Comparison of ENCODE assay signal across 28 cellular contexts in genomic region chr10:105864854-105865253, GRCh38.
"Had no signal": no experiment of that assay in that cellular context is flagged by ENCODE, and none has a peak within 500 bp of the region (broad histone marks: within the 10 kb centered on the region; RNA-seq: fewer than 3 reads in every experiment).

No MANE protein-coding gene starts in this region.

- H3K27ac Mint-ChIP-seq: stimulated activated effector memory CD8-positive, alpha-beta T cell treated with anti-CD3 and anti-CD28 coated beads, Interleukin-12 subunit alpha, Interleukin-12 subunit beta, amount 100 ng/mL, for 72 hours; stimulated activated memory B cell treated with anti-CD40 and anti-IgM and Interleukin-4, amounts not matched to agents 10 μg/mL and 1 μg/mL and 100 μg/mL, for 72 hours; stimulated activated naive B cell treated with anti-CD40 and anti-IgM and Interleukin-4, amounts not matched to agents 10 μg/mL and 1 μg/mL and 100 μg/mL, for 72 hours; stimulated activated naive CD8-positive, alpha-beta T cell treated with anti-CD3 and anti-CD28 coated beads, Interleukin-15, amount 100 ng/mL, for 72 hours; stimulated activated naive CD8-positive, alpha-beta T cell treated with anti-CD3 and anti-CD28 coated beads, Interleukin-15, Interleukin-2, amounts not matched to agents 100 ng/mL and 50 ng/mL, for 24 hours; type B pancreatic cell had no signal

- H3K4me3 Mint-ChIP-seq: stimulated activated effector memory CD8-positive, alpha-beta T cell treated with anti-CD3 and anti-CD28 coated beads, Interleukin-12 subunit alpha, Interleukin-12 subunit beta, amount 100 ng/mL, for 72 hours; stimulated activated memory B cell treated with anti-CD40 and anti-IgM and Interleukin-4, amounts not matched to agents 10 μg/mL and 1 μg/mL and 100 μg/mL, for 72 hours; stimulated activated naive B cell treated with anti-CD40 and anti-IgM and Interleukin-4, amounts not matched to agents 10 μg/mL and 1 μg/mL and 100 μg/mL, for 72 hours; stimulated activated naive CD8-positive, alpha-beta T cell treated with anti-CD3 and anti-CD28 coated beads, Interleukin-15, amount 100 ng/mL, for 72 hours; stimulated activated naive CD8-positive, alpha-beta T cell treated with anti-CD3 and anti-CD28 coated beads, Interleukin-15, Interleukin-2, amounts not matched to agents 100 ng/mL and 50 ng/mL, for 24 hours; type B pancreatic cell had no signal

- H3K27me3 Mint-ChIP-seq: stimulated activated memory B cell treated with anti-CD40 and anti-IgM and Interleukin-4, amounts not matched to agents 10 μg/mL and 1 μg/mL and 100 μg/mL, for 72 hours; stimulated activated naive B cell treated with anti-CD40 and anti-IgM and Interleukin-4, amounts not matched to agents 10 μg/mL and 1 μg/mL and 100 μg/mL, for 72 hours; stimulated activated naive CD8-positive, alpha-beta T cell treated with anti-CD3 and anti-CD28 coated beads, Interleukin-15, amount 100 ng/mL, for 72 hours; stimulated activated naive CD8-positive, alpha-beta T cell treated with anti-CD3 and anti-CD28 coated beads, Interleukin-15, Interleukin-2, amounts not matched to agents 100 ng/mL and 50 ng/mL, for 24 hours; type B pancreatic cell had no signal

- H3K9me3 Mint-ChIP-seq: stimulated activated naive CD8-positive, alpha-beta T cell treated with anti-CD3 and anti-CD28 coated beads, Interleukin-15, amount 100 ng/mL, for 72 hours; stimulated activated naive CD8-positive, alpha-beta T cell treated with anti-CD3 and anti-CD28 coated beads, Interleukin-15, Interleukin-2, amounts not matched to agents 100 ng/mL and 50 ng/mL, for 24 hours; type B pancreatic cell had no signal

- H3K4me3 ChIP-seq: stomach, suprapubic skin, testis, thoracic aorta, thyroid gland, tibial artery, tibial nerve, transverse colon, upper lobe of left lung, upper lobe of right lung, uterus, vagina had no signal

- ATAC-seq: stimulated activated effector memory CD8-positive, alpha-beta T cell treated with anti-CD3 and anti-CD28 coated beads, Interleukin-12 subunit alpha, Interleukin-12 subunit beta, amount 100 ng/mL, for 72 hours; stimulated activated memory B cell treated with anti-CD40 and anti-IgM and Interleukin-4, amounts not matched to agents 10 μg/mL and 1 μg/mL and 100 μg/mL, for 72 hours; stimulated activated naive B cell treated with anti-CD40 and anti-IgM and Interleukin-4, amounts not matched to agents 10 μg/mL and 1 μg/mL and 100 μg/mL, for 72 hours; stimulated activated naive CD8-positive, alpha-beta T cell treated with anti-CD3 and anti-CD28 coated beads, Interleukin-15, amount 100 ng/mL, for 72 hours; upper lobe of right lung had no signal

- H3K36me3 Mint-ChIP-seq: stimulated activated effector memory CD8-positive, alpha-beta T cell treated with anti-CD3 and anti-CD28 coated beads, Interleukin-12 subunit alpha, Interleukin-12 subunit beta, amount 100 ng/mL, for 72 hours; stimulated activated memory B cell treated with anti-CD40 and anti-IgM and Interleukin-4, amounts not matched to agents 10 μg/mL and 1 μg/mL and 100 μg/mL, for 72 hours; stimulated activated naive B cell treated with anti-CD40 and anti-IgM and Interleukin-4, amounts not matched to agents 10 μg/mL and 1 μg/mL and 100 μg/mL, for 72 hours; type B pancreatic cell had no signal

- H3K4me1 Mint-ChIP-seq: stimulated activated effector memory CD8-positive, alpha-beta T cell treated with anti-CD3 and anti-CD28 coated beads, Interleukin-12 subunit alpha, Interleukin-12 subunit beta, amount 100 ng/mL, for 72 hours; stimulated activated memory B cell treated with anti-CD40 and anti-IgM and Interleukin-4, amounts not matched to agents 10 μg/mL and 1 μg/mL and 100 μg/mL, for 72 hours; stimulated activated naive B cell treated with anti-CD40 and anti-IgM and Interleukin-4, amounts not matched to agents 10 μg/mL and 1 μg/mL and 100 μg/mL, for 72 hours; stimulated activated naive CD8-positive, alpha-beta T cell treated with anti-CD3 and anti-CD28 coated beads, Interleukin-15, amount 100 ng/mL, for 72 hours had no signal

- DNase-seq: stimulated activated CD4-positive, alpha-beta T cell treated with anti-CD3 and anti-CD28 coated beads, Interleukin-2, amount 100 ng/mL, for 48 hours; stimulated activated CD4-positive, alpha-beta T cell treated with anti-CD3 and anti-CD28 coated beads, Interleukin-4, amount 100 ng/mL, for 1 hour; stimulated activated CD4-positive, alpha-beta T cell treated with anti-CD3 and anti-CD28 coated beads, Interleukin-4, amount 100 ng/mL, for 24 hours; stimulated activated CD4-positive, alpha-beta T cell treated with anti-CD3 and anti-CD28 coated beads, Interleukin-4, amount 100 ng/mL, for 4 hours; stimulated activated CD8-positive, alpha-beta memory T cell treated with anti-CD3 and anti-CD28 coated beads, Interleukin-4, amount 100 ng/mL, for 48 hours; stimulated activated naive B cell treated with anti-CD40 and anti-IgM and Interleukin-4, amounts not matched to agents 10 μg/mL and 1 μg/mL and 100 μg/mL, for 72 hours; stimulated activated naive CD4-positive, alpha-beta T cell; stimulated activated naive CD4-positive, alpha-beta T cell treated with Interleukin-2 at 50 U/mL for 16 hours; stimulated activated naive CD8-positive, alpha-beta T cell treated with anti-CD3 and anti-CD28 coated beads, Interleukin-15, amount 100 ng/mL, for 72 hours; stomach; substantia nigra; testis; thyroid gland; tibial artery; transverse colon; trophoblast cell; upper lobe of left lung; upper lobe of right lung; uterus had no signal

- FAIRE-seq: urothelium cell line had no signal

- H3K27ac ChIP-seq: stomach, suprapubic skin, testis, thoracic aorta, thyroid gland, tibial artery, tibial nerve, transverse colon, upper lobe of left lung, upper lobe of right lung, uterus, vagina had no signal

- H3K36me3 ChIP-seq: stomach, suprapubic skin, thoracic aorta, thyroid gland, tibial artery, tibial nerve, transverse colon, upper lobe of left lung, upper lobe of right lung, uterus, vagina had no signal

- H3K9me3 ChIP-seq: stomach, suprapubic skin, testis, thoracic aorta, thyroid gland, tibial artery, tibial nerve, transverse colon, upper lobe of left lung, upper lobe of right lung, uterus, vagina had no signal
